1 cellular context compared by ENCODE assay signal in the genomic region with DNA sequence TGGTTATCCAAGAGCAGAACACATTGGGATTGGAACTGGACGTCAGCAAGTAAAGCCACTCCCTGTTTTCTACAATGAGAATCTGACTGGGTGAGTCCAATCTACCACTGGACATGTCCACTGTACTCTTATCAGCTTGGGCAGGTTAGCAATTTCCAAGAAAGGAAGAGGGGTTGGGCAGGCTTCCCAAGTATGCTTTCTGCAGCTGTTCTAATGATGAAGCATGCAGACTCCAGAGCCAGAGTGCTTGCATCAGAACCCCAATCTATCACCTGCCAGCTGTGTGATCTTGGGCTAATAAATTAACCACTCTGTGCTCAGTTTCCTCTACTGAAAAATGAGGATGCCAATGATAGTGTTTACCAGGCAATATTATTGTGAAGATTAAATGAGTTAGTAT.
TF ChIP-seq lines count a peak whose summit lies in the region.

No MANE protein-coding gene starts in this region.

TF ChIP-seq in K562, 482 proteins besides CTCF, POLR2A, EP300 and RAD21 (continued from another document and continues in another):
- TF ChIP-seq, protein P1, sequence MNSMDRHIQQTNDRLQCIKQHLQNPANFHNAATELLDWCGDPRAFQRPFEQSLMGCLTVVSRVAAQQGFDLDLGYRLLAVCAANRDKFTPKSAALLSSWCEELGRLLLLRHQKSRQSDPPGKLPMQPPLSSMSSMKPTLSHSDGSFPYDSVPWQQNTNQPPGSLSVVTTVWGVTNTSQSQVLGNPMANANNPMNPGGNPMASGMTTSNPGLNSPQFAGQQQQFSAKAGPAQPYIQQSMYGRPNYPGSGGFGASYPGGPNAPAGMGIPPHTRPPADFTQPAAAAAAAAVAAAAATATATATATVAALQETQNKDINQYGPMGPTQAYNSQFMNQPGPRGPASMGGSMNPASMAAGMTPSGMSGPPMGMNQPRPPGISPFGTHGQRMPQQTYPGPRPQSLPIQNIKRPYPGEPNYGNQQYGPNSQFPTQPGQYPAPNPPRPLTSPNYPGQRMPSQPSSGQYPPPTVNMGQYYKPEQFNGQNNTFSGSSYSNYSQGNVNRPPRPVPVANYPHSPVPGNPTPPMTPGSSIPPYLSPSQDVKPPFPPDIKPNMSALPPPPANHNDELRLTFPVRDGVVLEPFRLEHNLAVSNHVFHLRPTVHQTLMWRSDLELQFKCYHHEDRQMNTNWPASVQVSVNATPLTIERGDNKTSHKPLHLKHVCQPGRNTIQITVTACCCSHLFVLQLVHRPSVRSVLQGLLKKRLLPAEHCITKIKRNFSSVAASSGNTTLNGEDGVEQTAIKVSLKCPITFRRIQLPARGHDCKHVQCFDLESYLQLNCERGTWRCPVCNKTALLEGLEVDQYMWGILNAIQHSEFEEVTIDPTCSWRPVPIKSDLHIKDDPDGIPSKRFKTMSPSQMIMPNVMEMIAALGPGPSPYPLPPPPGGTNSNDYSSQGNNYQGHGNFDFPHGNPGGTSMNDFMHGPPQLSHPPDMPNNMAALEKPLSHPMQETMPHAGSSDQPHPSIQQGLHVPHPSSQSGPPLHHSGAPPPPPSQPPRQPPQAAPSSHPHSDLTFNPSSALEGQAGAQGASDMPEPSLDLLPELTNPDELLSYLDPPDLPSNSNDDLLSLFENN (IDR thresholded peaks at IDR 0.05; ENCODE audit: low read depth in 2 of 2, low read length in 2 of 2) = no peak
- TF ChIP-seq, protein P2, sequence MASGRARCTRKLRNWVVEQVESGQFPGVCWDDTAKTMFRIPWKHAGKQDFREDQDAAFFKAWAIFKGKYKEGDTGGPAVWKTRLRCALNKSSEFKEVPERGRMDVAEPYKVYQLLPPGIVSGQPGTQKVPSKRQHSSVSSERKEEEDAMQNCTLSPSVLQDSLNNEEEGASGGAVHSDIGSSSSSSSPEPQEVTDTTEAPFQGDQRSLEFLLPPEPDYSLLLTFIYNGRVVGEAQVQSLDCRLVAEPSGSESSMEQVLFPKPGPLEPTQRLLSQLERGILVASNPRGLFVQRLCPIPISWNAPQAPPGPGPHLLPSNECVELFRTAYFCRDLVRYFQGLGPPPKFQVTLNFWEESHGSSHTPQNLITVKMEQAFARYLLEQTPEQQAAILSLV (tag; IDR thresholded peaks at IDR 0.05) = no peak
- peak; percentile 95 for TF ChIP-seq STAT5A (IDR thresholded peaks at IDR 0.05; ENCODE audit: borderline replicate concordance, low read length)
- no peak for TF ChIP-seq ZNF282 (CRISPR knock-in tag; IDR thresholded peaks at IDR 0.05)
- TF ChIP-seq, protein P3, sequence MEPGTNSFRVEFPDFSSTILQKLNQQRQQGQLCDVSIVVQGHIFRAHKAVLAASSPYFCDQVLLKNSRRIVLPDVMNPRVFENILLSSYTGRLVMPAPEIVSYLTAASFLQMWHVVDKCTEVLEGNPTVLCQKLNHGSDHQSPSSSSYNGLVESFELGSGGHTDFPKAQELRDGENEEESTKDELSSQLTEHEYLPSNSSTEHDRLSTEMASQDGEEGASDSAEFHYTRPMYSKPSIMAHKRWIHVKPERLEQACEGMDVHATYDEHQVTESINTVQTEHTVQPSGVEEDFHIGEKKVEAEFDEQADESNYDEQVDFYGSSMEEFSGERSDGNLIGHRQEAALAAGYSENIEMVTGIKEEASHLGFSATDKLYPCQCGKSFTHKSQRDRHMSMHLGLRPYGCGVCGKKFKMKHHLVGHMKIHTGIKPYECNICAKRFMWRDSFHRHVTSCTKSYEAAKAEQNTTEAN (CRISPR knock-in tag; IDR thresholded peaks at IDR 0.05) = no peak
- TF ChIP-seq NBN (IDR thresholded peaks at IDR 0.05; ENCODE audit: low read depth) = 0 out of 2 replicates have a peak, but pooled peaks have one; percentile 56
- TF ChIP-seq, protein P4, sequence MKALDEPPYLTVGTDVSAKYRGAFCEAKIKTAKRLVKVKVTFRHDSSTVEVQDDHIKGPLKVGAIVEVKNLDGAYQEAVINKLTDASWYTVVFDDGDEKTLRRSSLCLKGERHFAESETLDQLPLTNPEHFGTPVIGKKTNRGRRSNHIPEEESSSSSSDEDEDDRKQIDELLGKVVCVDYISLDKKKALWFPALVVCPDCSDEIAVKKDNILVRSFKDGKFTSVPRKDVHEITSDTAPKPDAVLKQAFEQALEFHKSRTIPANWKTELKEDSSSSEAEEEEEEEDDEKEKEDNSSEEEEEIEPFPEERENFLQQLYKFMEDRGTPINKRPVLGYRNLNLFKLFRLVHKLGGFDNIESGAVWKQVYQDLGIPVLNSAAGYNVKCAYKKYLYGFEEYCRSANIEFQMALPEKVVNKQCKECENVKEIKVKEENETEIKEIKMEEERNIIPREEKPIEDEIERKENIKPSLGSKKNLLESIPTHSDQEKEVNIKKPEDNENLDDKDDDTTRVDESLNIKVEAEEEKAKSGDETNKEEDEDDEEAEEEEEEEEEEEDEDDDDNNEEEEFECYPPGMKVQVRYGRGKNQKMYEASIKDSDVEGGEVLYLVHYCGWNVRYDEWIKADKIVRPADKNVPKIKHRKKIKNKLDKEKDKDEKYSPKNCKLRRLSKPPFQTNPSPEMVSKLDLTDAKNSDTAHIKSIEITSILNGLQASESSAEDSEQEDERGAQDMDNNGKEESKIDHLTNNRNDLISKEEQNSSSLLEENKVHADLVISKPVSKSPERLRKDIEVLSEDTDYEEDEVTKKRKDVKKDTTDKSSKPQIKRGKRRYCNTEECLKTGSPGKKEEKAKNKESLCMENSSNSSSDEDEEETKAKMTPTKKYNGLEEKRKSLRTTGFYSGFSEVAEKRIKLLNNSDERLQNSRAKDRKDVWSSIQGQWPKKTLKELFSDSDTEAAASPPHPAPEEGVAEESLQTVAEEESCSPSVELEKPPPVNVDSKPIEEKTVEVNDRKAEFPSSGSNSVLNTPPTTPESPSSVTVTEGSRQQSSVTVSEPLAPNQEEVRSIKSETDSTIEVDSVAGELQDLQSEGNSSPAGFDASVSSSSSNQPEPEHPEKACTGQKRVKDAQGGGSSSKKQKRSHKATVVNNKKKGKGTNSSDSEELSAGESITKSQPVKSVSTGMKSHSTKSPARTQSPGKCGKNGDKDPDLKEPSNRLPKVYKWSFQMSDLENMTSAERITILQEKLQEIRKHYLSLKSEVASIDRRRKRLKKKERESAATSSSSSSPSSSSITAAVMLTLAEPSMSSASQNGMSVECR (CRISPR knock-in tag; IDR thresholded peaks at IDR 0.05) = no peak
- TF ChIP-seq TBP (optimal IDR thresholded peaks at IDR 0.05; ENCODE audit: low read depth, low read length) = no peak
- no peak for TF ChIP-seq MXI1 (IDR thresholded peaks at IDR 0.05; ENCODE audit: low read depth, low read length)
- TF ChIP-seq NFYB (IDR thresholded peaks at IDR 0.05; ENCODE audit: extremely low read depth, insufficient read length) = no peak
- TF ChIP-seq, protein P5, sequence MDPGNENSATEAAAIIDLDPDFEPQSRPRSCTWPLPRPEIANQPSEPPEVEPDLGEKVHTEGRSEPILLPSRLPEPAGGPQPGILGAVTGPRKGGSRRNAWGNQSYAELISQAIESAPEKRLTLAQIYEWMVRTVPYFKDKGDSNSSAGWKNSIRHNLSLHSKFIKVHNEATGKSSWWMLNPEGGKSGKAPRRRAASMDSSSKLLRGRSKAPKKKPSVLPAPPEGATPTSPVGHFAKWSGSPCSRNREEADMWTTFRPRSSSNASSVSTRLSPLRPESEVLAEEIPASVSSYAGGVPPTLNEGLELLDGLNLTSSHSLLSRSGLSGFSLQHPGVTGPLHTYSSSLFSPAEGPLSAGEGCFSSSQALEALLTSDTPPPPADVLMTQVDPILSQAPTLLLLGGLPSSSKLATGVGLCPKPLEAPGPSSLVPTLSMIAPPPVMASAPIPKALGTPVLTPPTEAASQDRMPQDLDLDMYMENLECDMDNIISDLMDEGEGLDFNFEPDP (CRISPR knock-in tag; IDR thresholded peaks at IDR 0.05) = no peak
- TF ChIP-seq XRCC5 (IDR thresholded peaks at IDR 0.05; ENCODE audit: low read depth, low read length) = no peak
- TF ChIP-seq, protein P6, sequence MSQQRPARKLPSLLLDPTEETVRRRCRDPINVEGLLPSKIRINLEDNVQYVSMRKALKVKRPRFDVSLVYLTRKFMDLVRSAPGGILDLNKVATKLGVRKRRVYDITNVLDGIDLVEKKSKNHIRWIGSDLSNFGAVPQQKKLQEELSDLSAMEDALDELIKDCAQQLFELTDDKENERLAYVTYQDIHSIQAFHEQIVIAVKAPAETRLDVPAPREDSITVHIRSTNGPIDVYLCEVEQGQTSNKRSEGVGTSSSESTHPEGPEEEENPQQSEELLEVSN (IDR thresholded peaks at IDR 0.05; ENCODE audit: borderline replicate concordance in 1 of 2, extremely low read depth in 1 of 2, insufficient read depth in 1 of 2, insufficient read length in 1 of 2, low read depth in 1 of 2, low read length in 1 of 2, poor library complexity in 1 of 2, severe bottlenecking in 1 of 2) = no peak
- peak; percentile 83 for TF ChIP-seq CTBP1 (IDR thresholded peaks at IDR 0.05; ENCODE audit: borderline replicate concordance)
- TF ChIP-seq, protein P7, sequence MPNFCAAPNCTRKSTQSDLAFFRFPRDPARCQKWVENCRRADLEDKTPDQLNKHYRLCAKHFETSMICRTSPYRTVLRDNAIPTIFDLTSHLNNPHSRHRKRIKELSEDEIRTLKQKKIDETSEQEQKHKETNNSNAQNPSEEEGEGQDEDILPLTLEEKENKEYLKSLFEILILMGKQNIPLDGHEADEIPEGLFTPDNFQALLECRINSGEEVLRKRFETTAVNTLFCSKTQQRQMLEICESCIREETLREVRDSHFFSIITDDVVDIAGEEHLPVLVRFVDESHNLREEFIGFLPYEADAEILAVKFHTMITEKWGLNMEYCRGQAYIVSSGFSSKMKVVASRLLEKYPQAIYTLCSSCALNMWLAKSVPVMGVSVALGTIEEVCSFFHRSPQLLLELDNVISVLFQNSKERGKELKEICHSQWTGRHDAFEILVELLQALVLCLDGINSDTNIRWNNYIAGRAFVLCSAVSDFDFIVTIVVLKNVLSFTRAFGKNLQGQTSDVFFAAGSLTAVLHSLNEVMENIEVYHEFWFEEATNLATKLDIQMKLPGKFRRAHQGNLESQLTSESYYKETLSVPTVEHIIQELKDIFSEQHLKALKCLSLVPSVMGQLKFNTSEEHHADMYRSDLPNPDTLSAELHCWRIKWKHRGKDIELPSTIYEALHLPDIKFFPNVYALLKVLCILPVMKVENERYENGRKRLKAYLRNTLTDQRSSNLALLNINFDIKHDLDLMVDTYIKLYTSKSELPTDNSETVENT (CRISPR knock-in tag; IDR thresholded peaks at IDR 0.05) = no peak
- TF ChIP-seq ARNT (IDR thresholded peaks at IDR 0.05) = no peak
- TF ChIP-seq, protein P8, sequence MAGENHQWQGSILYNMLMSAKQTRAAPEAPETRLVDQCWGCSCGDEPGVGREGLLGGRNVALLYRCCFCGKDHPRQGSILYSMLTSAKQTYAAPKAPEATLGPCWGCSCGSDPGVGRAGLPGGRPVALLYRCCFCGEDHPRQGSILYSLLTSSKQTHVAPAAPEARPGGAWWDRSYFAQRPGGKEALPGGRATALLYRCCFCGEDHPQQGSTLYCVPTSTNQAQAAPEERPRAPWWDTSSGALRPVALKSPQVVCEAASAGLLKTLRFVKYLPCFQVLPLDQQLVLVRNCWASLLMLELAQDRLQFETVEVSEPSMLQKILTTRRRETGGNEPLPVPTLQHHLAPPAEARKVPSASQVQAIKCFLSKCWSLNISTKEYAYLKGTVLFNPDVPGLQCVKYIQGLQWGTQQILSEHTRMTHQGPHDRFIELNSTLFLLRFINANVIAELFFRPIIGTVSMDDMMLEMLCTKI (IDR thresholded peaks at IDR 0.05; ENCODE audit: partially characterized antibody) = no peak
- no peak for TF ChIP-seq CBX1 (IDR thresholded peaks at IDR 0.05; ENCODE audit: low read depth)
- TF ChIP-seq, protein P9, sequence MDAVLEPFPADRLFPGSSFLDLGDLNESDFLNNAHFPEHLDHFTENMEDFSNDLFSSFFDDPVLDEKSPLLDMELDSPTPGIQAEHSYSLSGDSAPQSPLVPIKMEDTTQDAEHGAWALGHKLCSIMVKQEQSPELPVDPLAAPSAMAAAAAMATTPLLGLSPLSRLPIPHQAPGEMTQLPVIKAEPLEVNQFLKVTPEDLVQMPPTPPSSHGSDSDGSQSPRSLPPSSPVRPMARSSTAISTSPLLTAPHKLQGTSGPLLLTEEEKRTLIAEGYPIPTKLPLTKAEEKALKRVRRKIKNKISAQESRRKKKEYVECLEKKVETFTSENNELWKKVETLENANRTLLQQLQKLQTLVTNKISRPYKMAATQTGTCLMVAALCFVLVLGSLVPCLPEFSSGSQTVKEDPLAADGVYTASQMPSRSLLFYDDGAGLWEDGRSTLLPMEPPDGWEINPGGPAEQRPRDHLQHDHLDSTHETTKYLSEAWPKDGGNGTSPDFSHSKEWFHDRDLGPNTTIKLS (IDR thresholded peaks at IDR 0.05; ENCODE audit: borderline replicate concordance, low read depth) = no peak
- TF ChIP-seq YBX1 (IDR thresholded peaks at IDR 0.05) = no peak
- TF ChIP-seq ZBTB17 (CRISPR knock-in tag; IDR thresholded peaks at IDR 0.05) = no peak
- TF ChIP-seq ESRRA (IDR thresholded peaks at IDR 0.05; ENCODE audit: borderline replicate concordance, low read depth) = 0 out of 2 replicates have a peak, but pooled peaks have one; percentile 18
- TF ChIP-seq SAFB2 (IDR thresholded peaks at IDR 0.05; ENCODE audit: borderline replicate concordance, low read depth, low read length, severe bottlenecking) = no peak
- no peak for TF ChIP-seq IFI16 (CRISPR knock-in tag; IDR thresholded peaks at IDR 0.05)
- TF ChIP-seq, protein P10, sequence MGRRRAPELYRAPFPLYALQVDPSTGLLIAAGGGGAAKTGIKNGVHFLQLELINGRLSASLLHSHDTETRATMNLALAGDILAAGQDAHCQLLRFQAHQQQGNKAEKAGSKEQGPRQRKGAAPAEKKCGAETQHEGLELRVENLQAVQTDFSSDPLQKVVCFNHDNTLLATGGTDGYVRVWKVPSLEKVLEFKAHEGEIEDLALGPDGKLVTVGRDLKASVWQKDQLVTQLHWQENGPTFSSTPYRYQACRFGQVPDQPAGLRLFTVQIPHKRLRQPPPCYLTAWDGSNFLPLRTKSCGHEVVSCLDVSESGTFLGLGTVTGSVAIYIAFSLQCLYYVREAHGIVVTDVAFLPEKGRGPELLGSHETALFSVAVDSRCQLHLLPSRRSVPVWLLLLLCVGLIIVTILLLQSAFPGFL (CRISPR knock-in tag; IDR thresholded peaks at IDR 0.05) = no peak
- TF ChIP-seq, protein P11, sequence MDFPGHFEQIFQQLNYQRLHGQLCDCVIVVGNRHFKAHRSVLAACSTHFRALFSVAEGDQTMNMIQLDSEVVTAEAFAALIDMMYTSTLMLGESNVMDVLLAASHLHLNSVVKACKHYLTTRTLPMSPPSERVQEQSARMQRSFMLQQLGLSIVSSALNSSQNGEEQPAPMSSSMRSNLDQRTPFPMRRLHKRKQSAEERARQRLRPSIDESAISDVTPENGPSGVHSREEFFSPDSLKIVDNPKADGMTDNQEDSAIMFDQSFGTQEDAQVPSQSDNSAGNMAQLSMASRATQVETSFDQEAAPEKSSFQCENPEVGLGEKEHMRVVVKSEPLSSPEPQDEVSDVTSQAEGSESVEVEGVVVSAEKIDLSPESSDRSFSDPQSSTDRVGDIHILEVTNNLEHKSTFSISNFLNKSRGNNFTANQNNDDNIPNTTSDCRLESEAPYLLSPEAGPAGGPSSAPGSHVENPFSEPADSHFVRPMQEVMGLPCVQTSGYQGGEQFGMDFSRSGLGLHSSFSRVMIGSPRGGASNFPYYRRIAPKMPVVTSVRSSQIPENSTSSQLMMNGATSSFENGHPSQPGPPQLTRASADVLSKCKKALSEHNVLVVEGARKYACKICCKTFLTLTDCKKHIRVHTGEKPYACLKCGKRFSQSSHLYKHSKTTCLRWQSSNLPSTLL (IDR thresholded peaks at IDR 0.05) = no peak
- TF ChIP-seq ZNF24 (IDR thresholded peaks at IDR 0.05) = no peak
- 0 out of 2 replicates have a peak, but pooled peaks have one; percentile 31 for TF ChIP-seq MAFG (tag; conservative IDR thresholded peaks at IDR 0.05)
- TF ChIP-seq, protein P12, sequence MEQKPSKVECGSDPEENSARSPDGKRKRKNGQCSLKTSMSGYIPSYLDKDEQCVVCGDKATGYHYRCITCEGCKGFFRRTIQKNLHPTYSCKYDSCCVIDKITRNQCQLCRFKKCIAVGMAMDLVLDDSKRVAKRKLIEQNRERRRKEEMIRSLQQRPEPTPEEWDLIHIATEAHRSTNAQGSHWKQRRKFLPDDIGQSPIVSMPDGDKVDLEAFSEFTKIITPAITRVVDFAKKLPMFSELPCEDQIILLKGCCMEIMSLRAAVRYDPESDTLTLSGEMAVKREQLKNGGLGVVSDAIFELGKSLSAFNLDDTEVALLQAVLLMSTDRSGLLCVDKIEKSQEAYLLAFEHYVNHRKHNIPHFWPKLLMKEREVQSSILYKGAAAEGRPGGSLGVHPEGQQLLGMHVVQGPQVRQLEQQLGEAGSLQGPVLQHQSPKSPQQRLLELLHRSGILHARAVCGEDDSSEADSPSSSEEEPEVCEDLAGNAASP (IDR thresholded peaks at IDR 0.05) = no peak
- TF ChIP-seq PRMT5 (CRISPR knock-in tag; IDR thresholded peaks at IDR 0.05) = no peak
